1 cellular context compared by ENCODE assay signal in the genomic region with DNA sequence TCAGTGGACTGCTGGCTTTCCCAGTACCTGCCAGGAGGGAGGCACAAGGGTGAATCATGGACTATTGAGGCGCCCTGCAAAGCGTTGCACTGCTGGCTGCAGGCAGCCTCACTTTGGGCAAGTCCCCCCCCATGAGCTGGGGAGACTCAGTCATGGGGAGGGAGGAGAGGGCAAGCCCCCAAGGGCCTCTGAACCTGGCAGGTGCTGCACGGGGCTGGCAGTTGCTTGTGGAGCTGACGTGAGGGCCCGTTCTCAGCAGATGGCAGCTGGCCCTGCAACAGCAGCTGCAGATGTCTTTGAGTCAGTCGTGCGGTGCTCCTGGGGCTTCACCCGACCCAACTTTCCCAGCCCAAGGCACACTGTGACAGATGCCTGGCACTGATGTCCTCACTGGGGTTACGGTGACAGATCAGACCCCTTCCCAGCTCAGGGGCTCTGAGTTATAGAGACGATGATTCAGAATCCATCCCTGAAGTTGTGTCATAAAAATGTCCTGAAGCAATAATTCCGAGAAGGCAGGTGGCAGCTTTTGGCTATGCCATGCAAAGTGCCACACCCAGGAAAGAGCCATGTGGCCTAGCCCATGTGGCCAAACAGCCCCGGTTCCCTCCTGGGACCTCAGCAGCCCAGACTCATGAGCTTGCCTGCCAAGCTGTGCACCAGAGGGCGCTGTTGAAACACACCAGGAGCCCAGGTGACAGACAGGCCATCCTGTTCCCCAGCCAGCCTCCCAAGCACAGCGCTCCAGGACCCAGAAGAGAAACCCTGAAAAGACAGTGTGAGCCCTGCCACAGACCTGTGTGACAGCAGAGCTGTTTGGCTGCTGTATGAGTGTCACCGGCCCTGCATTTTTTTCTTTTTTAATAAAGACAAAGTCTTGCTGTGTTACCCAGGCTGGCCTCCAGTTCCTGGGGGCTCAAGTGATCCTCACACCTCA.
A peak's percentile ranks its signal among the peaks of the same experiment; 100 is the strongest.
TF ChIP-seq lines count a peak whose summit lies in the region.

No MANE protein-coding gene starts in this region.

TF ChIP-seq in K562, 482 proteins besides CTCF, POLR2A, EP300 and RAD21 (continued from another document and continues in another):
- TF ChIP-seq, protein P1, sequence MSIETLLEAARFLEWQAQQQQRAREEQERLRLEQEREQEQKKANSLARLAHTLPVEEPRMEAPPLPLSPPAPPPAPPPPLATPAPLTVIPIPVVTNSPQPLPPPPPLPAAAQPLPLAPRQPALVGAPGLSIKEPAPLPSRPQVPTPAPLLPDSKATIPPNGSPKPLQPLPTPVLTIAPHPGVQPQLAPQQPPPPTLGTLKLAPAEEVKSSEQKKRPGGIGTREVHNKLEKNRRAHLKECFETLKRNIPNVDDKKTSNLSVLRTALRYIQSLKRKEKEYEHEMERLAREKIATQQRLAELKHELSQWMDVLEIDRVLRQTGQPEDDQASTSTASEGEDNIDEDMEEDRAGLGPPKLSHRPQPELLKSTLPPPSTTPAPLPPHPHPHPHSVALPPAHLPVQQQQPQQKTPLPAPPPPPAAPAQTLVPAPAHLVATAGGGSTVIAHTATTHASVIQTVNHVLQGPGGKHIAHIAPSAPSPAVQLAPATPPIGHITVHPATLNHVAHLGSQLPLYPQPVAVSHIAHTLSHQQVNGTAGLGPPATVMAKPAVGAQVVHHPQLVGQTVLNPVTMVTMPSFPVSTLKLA (conservative IDR thresholded peaks at IDR 0.05) = peak; percentile 70 to 78
- TF ChIP-seq, protein P2, sequence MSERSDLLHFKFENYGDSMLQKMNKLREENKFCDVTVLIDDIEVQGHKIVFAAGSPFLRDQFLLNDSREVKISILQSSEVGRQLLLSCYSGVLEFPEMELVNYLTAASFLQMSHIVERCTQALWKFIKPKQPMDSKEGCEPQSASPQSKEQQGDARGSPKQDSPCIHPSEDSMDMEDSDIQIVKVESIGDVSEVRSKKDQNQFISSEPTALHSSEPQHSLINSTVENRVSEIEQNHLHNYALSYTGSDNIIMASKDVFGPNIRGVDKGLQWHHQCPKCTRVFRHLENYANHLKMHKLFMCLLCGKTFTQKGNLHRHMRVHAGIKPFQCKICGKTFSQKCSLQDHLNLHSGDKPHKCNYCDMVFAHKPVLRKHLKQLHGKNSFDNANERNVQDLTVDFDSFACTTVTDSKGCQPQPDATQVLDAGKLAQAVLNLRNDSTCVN (CRISPR knock-in tag; IDR thresholded peaks at IDR 0.05) = no peak
- TF ChIP-seq, protein P3, sequence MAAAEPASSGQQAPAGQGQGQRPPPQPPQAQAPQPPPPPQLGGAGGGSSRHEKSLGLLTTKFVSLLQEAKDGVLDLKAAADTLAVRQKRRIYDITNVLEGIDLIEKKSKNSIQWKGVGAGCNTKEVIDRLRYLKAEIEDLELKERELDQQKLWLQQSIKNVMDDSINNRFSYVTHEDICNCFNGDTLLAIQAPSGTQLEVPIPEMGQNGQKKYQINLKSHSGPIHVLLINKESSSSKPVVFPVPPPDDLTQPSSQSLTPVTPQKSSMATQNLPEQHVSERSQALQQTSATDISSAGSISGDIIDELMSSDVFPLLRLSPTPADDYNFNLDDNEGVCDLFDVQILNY (CRISPR knock-in tag; IDR thresholded peaks at IDR 0.05) = no peak
- TF ChIP-seq, protein P4, sequence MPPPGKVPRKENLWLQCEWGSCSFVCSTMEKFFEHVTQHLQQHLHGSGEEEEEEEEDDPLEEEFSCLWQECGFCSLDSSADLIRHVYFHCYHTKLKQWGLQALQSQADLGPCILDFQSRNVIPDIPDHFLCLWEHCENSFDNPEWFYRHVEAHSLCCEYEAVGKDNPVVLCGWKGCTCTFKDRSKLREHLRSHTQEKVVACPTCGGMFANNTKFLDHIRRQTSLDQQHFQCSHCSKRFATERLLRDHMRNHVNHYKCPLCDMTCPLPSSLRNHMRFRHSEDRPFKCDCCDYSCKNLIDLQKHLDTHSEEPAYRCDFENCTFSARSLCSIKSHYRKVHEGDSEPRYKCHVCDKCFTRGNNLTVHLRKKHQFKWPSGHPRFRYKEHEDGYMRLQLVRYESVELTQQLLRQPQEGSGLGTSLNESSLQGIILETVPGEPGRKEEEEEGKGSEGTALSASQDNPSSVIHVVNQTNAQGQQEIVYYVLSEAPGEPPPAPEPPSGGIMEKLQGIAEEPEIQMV (tag; conservative IDR thresholded peaks at IDR 0.05; ENCODE audit: low read depth) = no peak
- TF ChIP-seq TGIF2 (CRISPR knock-in tag; IDR thresholded peaks at IDR 0.05) = no peak
- TF ChIP-seq KDM4B (IDR thresholded peaks at IDR 0.05; ENCODE audit: borderline replicate concordance in 2 of 2, low read depth in 1 of 2) = no peak
- no peak for TF ChIP-seq ASH1L (IDR thresholded peaks at IDR 0.05; ENCODE audit: borderline replicate concordance, low read depth, partially characterized antibody)
- TF ChIP-seq ZNF143 (CRISPR knock-in tag; IDR thresholded peaks at IDR 0.05) = 0 out of 2 replicates have a peak, but pooled peaks have one; percentile 19
- no peak for TF ChIP-seq SAP30 (IDR thresholded peaks at IDR 0.05; ENCODE audit: borderline replicate concordance, insufficient read depth, low read depth, low read length, poor library complexity, severe bottlenecking)
- no peak for TF ChIP-seq ZNF197 (CRISPR knock-in tag; IDR thresholded peaks at IDR 0.05; ENCODE audit: low read depth)
- TF ChIP-seq ELF4 (CRISPR knock-in tag; IDR thresholded peaks at IDR 0.05) = no peak
- TF ChIP-seq TBL1XR1 (IDR thresholded peaks at IDR 0.05; ENCODE audit: low read length in 2 of 2) = no peak
- TF ChIP-seq, protein P5, sequence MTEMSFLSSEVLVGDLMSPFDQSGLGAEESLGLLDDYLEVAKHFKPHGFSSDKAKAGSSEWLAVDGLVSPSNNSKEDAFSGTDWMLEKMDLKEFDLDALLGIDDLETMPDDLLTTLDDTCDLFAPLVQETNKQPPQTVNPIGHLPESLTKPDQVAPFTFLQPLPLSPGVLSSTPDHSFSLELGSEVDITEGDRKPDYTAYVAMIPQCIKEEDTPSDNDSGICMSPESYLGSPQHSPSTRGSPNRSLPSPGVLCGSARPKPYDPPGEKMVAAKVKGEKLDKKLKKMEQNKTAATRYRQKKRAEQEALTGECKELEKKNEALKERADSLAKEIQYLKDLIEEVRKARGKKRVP (CRISPR knock-in tag; IDR thresholded peaks at IDR 0.05) = no peak
- no peak for TF ChIP-seq KAT8 (IDR thresholded peaks at IDR 0.05; ENCODE audit: low read depth)
- peak in 1 of 2 experiments; percentile 54; a peak in 1 of 4 replicates for TF ChIP-seq FOXA3 (CRISPR knock-in tag; conservative IDR thresholded peaks at IDR 0.05 in 1 of 2, IDR thresholded peaks at IDR 0.05 in 1 of 2)
- peak; percentile 41; the same call in 1 of the 2 replicates for TF ChIP-seq JUN (IDR thresholded peaks at IDR 0.05; ENCODE audit: borderline replicate concordance, low read depth, low read length)
- no peak for TF ChIP-seq JUN (CRISPR knock-in tag; IDR thresholded peaks at IDR 0.05; ENCODE audit: borderline replicate concordance)
- no peak for TF ChIP-seq DACH1 (IDR thresholded peaks at IDR 0.05; ENCODE audit: partially characterized antibody)
- TF ChIP-seq, protein P6, sequence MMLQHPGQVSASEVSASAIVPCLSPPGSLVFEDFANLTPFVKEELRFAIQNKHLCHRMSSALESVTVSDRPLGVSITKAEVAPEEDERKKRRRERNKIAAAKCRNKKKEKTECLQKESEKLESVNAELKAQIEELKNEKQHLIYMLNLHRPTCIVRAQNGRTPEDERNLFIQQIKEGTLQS (IDR thresholded peaks at IDR 0.05) = no peak
- TF ChIP-seq, protein P6 (CRISPR knock-in tag; conservative IDR thresholded peaks at IDR 0.05) = no peak
- TF ChIP-seq FOXJ3 (CRISPR knock-in tag; IDR thresholded peaks at IDR 0.05) = no peak
- no peak for TF ChIP-seq RBM25 (IDR thresholded peaks at IDR 0.05; ENCODE audit: low read depth, low read length, severe bottlenecking)
- no peak for TF ChIP-seq RBM39 (optimal IDR thresholded peaks at IDR 0.05; ENCODE audit: low read depth, low read length)
- TF ChIP-seq FOXM1 (IDR thresholded peaks at IDR 0.05; ENCODE audit: low read depth) = no peak
- TF ChIP-seq FOXM1 (CRISPR knock-in tag; IDR thresholded peaks at IDR 0.05; ENCODE audit: low read depth) = no peak
- no peak for TF ChIP-seq STAT5A (IDR thresholded peaks at IDR 0.05; ENCODE audit: borderline replicate concordance, low read length)
- no peak for TF ChIP-seq SMARCE1 (IDR thresholded peaks at IDR 0.05)
- 0 out of 4 replicates have a peak, but pooled peaks of 1 of the 2 experiments have one; percentile 40 for TF ChIP-seq MAZ (CRISPR knock-in tag; conservative IDR thresholded peaks at IDR 0.05 in 1 of 2, IDR thresholded peaks at IDR 0.05 in 1 of 2)
- TF ChIP-seq, protein P7, sequence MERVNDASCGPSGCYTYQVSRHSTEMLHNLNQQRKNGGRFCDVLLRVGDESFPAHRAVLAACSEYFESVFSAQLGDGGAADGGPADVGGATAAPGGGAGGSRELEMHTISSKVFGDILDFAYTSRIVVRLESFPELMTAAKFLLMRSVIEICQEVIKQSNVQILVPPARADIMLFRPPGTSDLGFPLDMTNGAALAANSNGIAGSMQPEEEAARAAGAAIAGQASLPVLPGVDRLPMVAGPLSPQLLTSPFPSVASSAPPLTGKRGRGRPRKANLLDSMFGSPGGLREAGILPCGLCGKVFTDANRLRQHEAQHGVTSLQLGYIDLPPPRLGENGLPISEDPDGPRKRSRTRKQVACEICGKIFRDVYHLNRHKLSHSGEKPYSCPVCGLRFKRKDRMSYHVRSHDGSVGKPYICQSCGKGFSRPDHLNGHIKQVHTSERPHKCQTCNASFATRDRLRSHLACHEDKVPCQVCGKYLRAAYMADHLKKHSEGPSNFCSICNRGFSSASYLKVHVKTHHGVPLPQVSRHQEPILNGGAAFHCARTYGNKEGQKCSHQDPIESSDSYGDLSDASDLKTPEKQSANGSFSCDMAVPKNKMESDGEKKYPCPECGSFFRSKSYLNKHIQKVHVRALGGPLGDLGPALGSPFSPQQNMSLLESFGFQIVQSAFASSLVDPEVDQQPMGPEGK (CRISPR knock-in tag; IDR thresholded peaks at IDR 0.05; ENCODE audit: borderline replicate concordance) = no peak
- TF ChIP-seq ZNF253 (CRISPR knock-in tag; conservative IDR thresholded peaks at IDR 0.05) = no peak
- no peak for TF ChIP-seq XRCC3 (IDR thresholded peaks at IDR 0.05)
- TF ChIP-seq, protein P8, sequence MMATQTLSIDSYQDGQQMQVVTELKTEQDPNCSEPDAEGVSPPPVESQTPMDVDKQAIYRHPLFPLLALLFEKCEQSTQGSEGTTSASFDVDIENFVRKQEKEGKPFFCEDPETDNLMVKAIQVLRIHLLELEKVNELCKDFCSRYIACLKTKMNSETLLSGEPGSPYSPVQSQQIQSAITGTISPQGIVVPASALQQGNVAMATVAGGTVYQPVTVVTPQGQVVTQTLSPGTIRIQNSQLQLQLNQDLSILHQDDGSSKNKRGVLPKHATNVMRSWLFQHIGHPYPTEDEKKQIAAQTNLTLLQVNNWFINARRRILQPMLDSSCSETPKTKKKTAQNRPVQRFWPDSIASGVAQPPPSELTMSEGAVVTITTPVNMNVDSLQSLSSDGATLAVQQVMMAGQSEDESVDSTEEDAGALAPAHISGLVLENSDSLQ (IDR thresholded peaks at IDR 0.05) = peak; percentile 91
- TF ChIP-seq RFX1 (IDR thresholded peaks at IDR 0.05) = no peak
- TF ChIP-seq CHD2 (IDR thresholded peaks at IDR 0.05; ENCODE audit: low read depth, low read length) = no peak
- no peak for TF ChIP-seq HMG20B (CRISPR knock-in tag; IDR thresholded peaks at IDR 0.05)
- no peak for TF ChIP-seq ZNF165 (CRISPR knock-in tag; IDR thresholded peaks at IDR 0.05; ENCODE audit: borderline replicate concordance)
- no peak for TF ChIP-seq NR2C2 (CRISPR knock-in tag; IDR thresholded peaks at IDR 0.05)
- no peak for TF ChIP-seq NR2C2 (tag; IDR thresholded peaks at IDR 0.05)
- TF ChIP-seq, protein P9, sequence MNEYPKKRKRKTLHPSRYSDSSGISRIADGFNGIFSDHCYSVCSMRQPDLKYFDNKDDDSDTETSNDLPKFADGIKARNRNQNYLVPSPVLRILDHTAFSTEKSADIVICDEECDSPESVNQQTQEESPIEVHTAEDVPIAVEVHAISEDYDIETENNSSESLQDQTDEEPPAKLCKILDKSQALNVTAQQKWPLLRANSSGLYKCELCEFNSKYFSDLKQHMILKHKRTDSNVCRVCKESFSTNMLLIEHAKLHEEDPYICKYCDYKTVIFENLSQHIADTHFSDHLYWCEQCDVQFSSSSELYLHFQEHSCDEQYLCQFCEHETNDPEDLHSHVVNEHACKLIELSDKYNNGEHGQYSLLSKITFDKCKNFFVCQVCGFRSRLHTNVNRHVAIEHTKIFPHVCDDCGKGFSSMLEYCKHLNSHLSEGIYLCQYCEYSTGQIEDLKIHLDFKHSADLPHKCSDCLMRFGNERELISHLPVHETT (CRISPR knock-in tag; conservative IDR thresholded peaks at IDR 0.05 in 1 of 2, IDR thresholded peaks at IDR 0.05 in 1 of 2) = no peak
- no peak for TF ChIP-seq KLF13 (tag; IDR thresholded peaks at IDR 0.05; ENCODE audit: borderline replicate concordance, low read depth)
- no peak for TF ChIP-seq SP2 (IDR thresholded peaks at IDR 0.05; ENCODE audit: extremely low read depth, low read depth, low read length, poor library complexity, severe bottlenecking)
- TF ChIP-seq ELF1 (tag; IDR thresholded peaks at IDR 0.05) = 0 out of 2 replicates have a peak, but pooled peaks have one; percentile 11
- TF ChIP-seq, protein P10, sequence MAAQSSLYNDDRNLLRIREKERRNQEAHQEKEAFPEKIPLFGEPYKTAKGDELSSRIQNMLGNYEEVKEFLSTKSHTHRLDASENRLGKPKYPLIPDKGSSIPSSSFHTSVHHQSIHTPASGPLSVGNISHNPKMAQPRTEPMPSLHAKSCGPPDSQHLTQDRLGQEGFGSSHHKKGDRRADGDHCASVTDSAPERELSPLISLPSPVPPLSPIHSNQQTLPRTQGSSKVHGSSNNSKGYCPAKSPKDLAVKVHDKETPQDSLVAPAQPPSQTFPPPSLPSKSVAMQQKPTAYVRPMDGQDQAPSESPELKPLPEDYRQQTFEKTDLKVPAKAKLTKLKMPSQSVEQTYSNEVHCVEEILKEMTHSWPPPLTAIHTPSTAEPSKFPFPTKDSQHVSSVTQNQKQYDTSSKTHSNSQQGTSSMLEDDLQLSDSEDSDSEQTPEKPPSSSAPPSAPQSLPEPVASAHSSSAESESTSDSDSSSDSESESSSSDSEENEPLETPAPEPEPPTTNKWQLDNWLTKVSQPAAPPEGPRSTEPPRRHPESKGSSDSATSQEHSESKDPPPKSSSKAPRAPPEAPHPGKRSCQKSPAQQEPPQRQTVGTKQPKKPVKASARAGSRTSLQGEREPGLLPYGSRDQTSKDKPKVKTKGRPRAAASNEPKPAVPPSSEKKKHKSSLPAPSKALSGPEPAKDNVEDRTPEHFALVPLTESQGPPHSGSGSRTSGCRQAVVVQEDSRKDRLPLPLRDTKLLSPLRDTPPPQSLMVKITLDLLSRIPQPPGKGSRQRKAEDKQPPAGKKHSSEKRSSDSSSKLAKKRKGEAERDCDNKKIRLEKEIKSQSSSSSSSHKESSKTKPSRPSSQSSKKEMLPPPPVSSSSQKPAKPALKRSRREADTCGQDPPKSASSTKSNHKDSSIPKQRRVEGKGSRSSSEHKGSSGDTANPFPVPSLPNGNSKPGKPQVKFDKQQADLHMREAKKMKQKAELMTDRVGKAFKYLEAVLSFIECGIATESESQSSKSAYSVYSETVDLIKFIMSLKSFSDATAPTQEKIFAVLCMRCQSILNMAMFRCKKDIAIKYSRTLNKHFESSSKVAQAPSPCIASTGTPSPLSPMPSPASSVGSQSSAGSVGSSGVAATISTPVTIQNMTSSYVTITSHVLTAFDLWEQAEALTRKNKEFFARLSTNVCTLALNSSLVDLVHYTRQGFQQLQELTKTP (IDR thresholded peaks at IDR 0.05; ENCODE audit: low read depth in 1 of 2, partially characterized antibody in 2 of 2) = no peak
- 0 out of 2 replicates have a peak, but pooled peaks have one; percentile 45 for TF ChIP-seq CC2D1A (IDR thresholded peaks at IDR 0.05)
- no peak for TF ChIP-seq RBM14 (IDR thresholded peaks at IDR 0.05; ENCODE audit: borderline replicate concordance, insufficient read depth, low read depth, low read length)
- no peak for TF ChIP-seq MYNN (IDR thresholded peaks at IDR 0.05)
- TF ChIP-seq MYNN (CRISPR knock-in tag; IDR thresholded peaks at IDR 0.05) = no peak
